In genomic region chr20:50788045-50788867, GRCh38 we compare ENCODE assay signal across 9 cellular contexts. TPM values are rescaled to one million over a fixed set of nuclear protein-coding genes. Genes with fewer than 3 reads are reported as not detected.
A peak's percentile ranks its signal among the peaks of the same experiment; 100 is the strongest.
DNase-seq lines count a peak whose midpoint lies in the region; ATAC-seq and TF ChIP-seq lines count a peak whose summit lies in the region.
"Had no signal": no experiment of that assay in that cellular context is flagged by ENCODE, and none has a peak within 500 bp of the region (broad histone marks: within the 10 kb centered on the region; RNA-seq: fewer than 3 reads in every experiment).

No MANE protein-coding gene starts in this region.

- peak; percentile 36 for DNase-seq in activated effector memory CD4-positive, alpha-beta T cell treated with anti-CD3 and anti-CD28 coated beads, Interleukin-2, amount 50 U/mL, for 16 hours
- DNase-seq in activated effector memory CD4-positive, alpha-beta T cell treated with Interleukin-2 at 50 U/mL for 16 hours, result no peak
- DNase-seq in RWPE2 (ENCODE audit: low spot score) (peak; percentile 75), hepatic stellate cell (ENCODE audit: low spot score) (peak; percentile 58), upper lobe of left lung (no peak)
- DNase-seq: activated B cell treated with CpG ODN at 0.5 μM for 24 hours had no signal

- ATAC-seq in RWPE2 (ENCODE audit: low read depth) (peak; percentile 23; the same call in 2 of the 3 replicates), upper lobe of left lung (ENCODE audit: low FRiP score in 2 of 2) (peak in 1 of 2 donors; percentile 46), GM21619 (IDR thresholded peaks at IDR 0.05; ENCODE audit: unreplicated experiment) (no peak), HG03378 (IDR thresholded peaks at IDR 0.05; ENCODE audit: unreplicated experiment) (no peak), GM18502 (IDR thresholded peaks at IDR 0.05; ENCODE audit: poor library complexity, unreplicated experiment) (no peak)

- H3K4me1 ChIP-seq in RWPE2 (ENCODE audit: insufficient read depth, poor library complexity, severe bottlenecking), result peaks cover 14% of the 10 kb centered on the region
- peaks cover 8 to 14% (median 10%) of the 10 kb centered on the region in 4 donors for H3K4me1 ChIP-seq in upper lobe of left lung

- H3K4me3 ChIP-seq in RWPE2 (ENCODE audit: severe bottlenecking) (no peak overlapping the region), upper lobe of left lung (no peak overlapping the region)

- TF ChIP-seq POLR2A in upper lobe of left lung (IDR thresholded peaks at IDR 0.05), result no peak

- no peak for TF ChIP-seq EP300 in upper lobe of left lung (IDR thresholded peaks at IDR 0.05)

- WGBS in upper lobe of left lung, 2 donors, result 53 to 66% methylated on average over 17 of the region's 17 CpGs

- H3K27me3 ChIP-seq in RWPE2 (ENCODE audit: insufficient read depth, poor library complexity, severe bottlenecking) (no peaks in the 10 kb centered on the region), upper lobe of left lung (no peaks in the 10 kb centered on the region)

- H3K27ac ChIP-seq in RWPE2 (ENCODE audit: poor library complexity, severe bottlenecking) (no peak overlapping the region), upper lobe of left lung (peak overlapping the region in 3 of 4 donors; percentile 11 to 67 (median 21))

- H3K36me3 ChIP-seq in RWPE2 (ENCODE audit: low read depth) (no peaks in the 10 kb centered on the region), upper lobe of left lung (no peaks in the 10 kb centered on the region)

- no peaks in the 10 kb centered on the region for H3K9me3 ChIP-seq in RWPE2 (ENCODE audit: severe bottlenecking)
- no peaks in the 10 kb centered on the region for H3K9me3 ChIP-seq in upper lobe of left lung

- TF ChIP-seq CTCF in RWPE2 (IDR thresholded peaks at IDR 0.05; ENCODE audit: poor library complexity, severe bottlenecking) (peak; percentile 99), upper lobe of left lung (IDR thresholded peaks at IDR 0.05) (peak in 3 of 6 experiments; percentile 5 to 14 (median 10))

RNA-seq across cellular contexts. Expression of gene BCAS4, which starts 6.6 kb away (rescaled TPM):
- 10 to 100 TPM in 1 of 6 donors, 1 to 10 TPM in 5; 2.3 to 12.3 (median 5.2) TPM for total RNA-seq in upper lobe of left lung

RNA-seq across cellular contexts. Expression of gene PARD6B, which starts 56.9 kb away (rescaled TPM):
- 10 to 100 TPM in 5 of 6 donors, 1 to 10 TPM in 1; 7.3 to 56.4 (median 43.4) TPM for total RNA-seq in upper lobe of left lung

Comparison
In these comparisons a context has a peak if more than half of its experiments do, and no peak if none do; other contexts are left out.
1. DNase-seq: peak in activated effector memory CD4-positive, alpha-beta T cell treated with anti-CD3 and anti-CD28 coated beads, Interleukin-2, amount 50 U/mL, for 16 hours (single experiment), RWPE2 (single experiment) and hepatic stellate cell (single experiment); none in activated effector memory CD4-positive, alpha-beta T cell treated with Interleukin-2 at 50 U/mL for 16 hours (single experiment) and upper lobe of left lung (0 of 2).